ENCODE assay signal across 2 cellular contexts in genomic region chr2:69798909-69799526, GRCh38.
TF ChIP-seq lines count a peak whose summit lies in the region.

No MANE protein-coding gene starts in this region.

TF ChIP-seq in HEK293, 187 proteins besides CTCF, POLR2A, EP300 and RAD21 (continued from another document):
- peak; percentile 88 for TF ChIP-seq PRDM10 (tag by site-specific recombination; IDR thresholded peaks at IDR 0.05)
- TF ChIP-seq ZNF366 (tag by site-specific recombination; conservative IDR thresholded peaks at IDR 0.05), result 0 out of 2 replicates have a peak, but pooled peaks have one; percentile 6
- TF ChIP-seq PRDM1 (tag by site-specific recombination; IDR thresholded peaks at IDR 0.05), result 0 out of 2 replicates have a peak, but pooled peaks have one; percentile 28
- TF ChIP-seq SP7 (tag by site-specific recombination; IDR thresholded peaks at IDR 0.05), result no peak; the same call in 1 of the 2 replicates
TF ChIP-seq in HEK293: peak in this region for 6.

TF ChIP-seq in WTC11, 78 proteins besides CTCF, POLR2A, EP300 and RAD21 (continued from another document):
- TF ChIP-seq ZNF532 (CRISPR knock-in tag; IDR thresholded peaks at IDR 0.05; ENCODE audit: borderline replicate concordance) (no peak), NR3C1 (CRISPR knock-in tag; conservative IDR thresholded peaks at IDR 0.05; ENCODE audit: low read depth) (no peak), CREB1 (CRISPR knock-in tag; IDR thresholded peaks at IDR 0.05) (no peak), ATF1 (CRISPR knock-in tag; IDR thresholded peaks at IDR 0.05) (no peak), CREM (CRISPR knock-in tag; IDR thresholded peaks at IDR 0.05) (no peak), ESRRA (CRISPR knock-in tag; IDR thresholded peaks at IDR 0.05; ENCODE audit: borderline replicate concordance) (no peak)
- TF ChIP-seq, protein P1, sequence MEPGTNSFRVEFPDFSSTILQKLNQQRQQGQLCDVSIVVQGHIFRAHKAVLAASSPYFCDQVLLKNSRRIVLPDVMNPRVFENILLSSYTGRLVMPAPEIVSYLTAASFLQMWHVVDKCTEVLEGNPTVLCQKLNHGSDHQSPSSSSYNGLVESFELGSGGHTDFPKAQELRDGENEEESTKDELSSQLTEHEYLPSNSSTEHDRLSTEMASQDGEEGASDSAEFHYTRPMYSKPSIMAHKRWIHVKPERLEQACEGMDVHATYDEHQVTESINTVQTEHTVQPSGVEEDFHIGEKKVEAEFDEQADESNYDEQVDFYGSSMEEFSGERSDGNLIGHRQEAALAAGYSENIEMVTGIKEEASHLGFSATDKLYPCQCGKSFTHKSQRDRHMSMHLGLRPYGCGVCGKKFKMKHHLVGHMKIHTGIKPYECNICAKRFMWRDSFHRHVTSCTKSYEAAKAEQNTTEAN (CRISPR knock-in tag; IDR thresholded peaks at IDR 0.05), result no peak
